Comparison of ENCODE assay signal across 10 cellular contexts in the genomic region with DNA sequence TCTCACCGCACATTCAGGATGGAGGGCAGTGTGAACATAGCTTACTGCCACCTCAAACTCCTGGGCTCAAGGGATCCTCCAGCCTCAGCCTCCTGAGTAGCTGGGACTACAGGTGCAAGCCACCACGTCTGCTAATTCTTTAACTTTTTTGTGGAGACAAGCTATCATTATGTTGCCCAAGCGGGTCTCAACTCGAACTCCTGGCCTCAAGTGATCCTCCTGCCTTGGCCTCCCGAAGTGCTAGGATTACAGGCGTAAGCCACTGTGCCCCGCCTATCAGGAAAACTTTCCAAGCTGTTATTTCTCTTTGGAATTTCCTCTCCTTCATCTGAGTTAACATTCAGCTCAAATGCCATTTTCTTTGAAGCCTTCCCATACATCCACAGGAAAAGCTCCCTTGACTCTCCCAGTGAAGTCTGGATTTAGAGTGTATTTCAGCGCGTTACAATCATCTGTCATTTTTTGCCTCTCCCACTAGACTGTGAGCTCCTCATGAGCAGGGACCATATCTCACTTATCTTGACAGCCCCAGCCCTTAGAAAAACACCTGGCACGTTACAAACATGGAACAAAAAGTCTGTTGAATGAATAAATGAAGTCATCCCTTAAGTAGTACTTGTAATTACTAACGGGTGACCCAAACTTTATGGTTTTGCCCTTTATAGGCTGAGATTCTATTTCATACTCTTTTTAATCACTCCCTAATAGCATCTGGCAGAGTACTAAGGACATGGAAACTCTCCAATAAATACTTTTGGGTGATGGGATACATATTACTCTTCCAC. TPM values are rescaled to one million over a fixed set of nuclear protein-coding genes. Genes with fewer than 3 reads are reported as not detected.
DNase-seq lines count a peak whose midpoint lies in the region; ATAC-seq and TF ChIP-seq lines count a peak whose summit lies in the region.
"Had no signal": no experiment of that assay in that cellular context is flagged by ENCODE, and none has a peak within 500 bp of the region (broad histone marks: within the 10 kb centered on the region; RNA-seq: fewer than 3 reads in every experiment).

No MANE protein-coding gene starts in this region.

- no peak for DNase-seq in activated T-cell treated with anti-CD3 and anti-CD28 coated beads, Interleukin-2, amount 50 U/mL, for 24 hours
- DNase-seq in activated T-cell treated with anti-CD3 and anti-CD28 coated beads, Interleukin-2, amount 50 U/mL, for 48 hours: no peak
- no peak for DNase-seq in activated B cell treated with CpG ODN at 0.5 μM for 24 hours
- peak; percentile 24 for DNase-seq in left lobe of liver (ENCODE audit: low spot score)
- DNase-seq in thoracic aorta (ENCODE audit: low spot score): no peak
- no peak for DNase-seq in NCI-H446 treated with DMSO at 0.1 percent for 48 hours (lab: John Stamatoyannopoulos, UW)
- DNase-seq: upper lobe of left lung had no signal

- H3K27me3 ChIP-seq in thoracic aorta (replicated peaks; ENCODE audit: insufficient read depth): no peaks in the 10 kb centered on the region
- H3K27me3 ChIP-seq: upper lobe of left lung had no signal

- TF ChIP-seq CTCF in activated B cell treated with CpG ODN at 0.5 μM for 24 hours (IDR thresholded peaks at IDR 0.05): no peak
- no peak for TF ChIP-seq CTCF in thoracic aorta (IDR thresholded peaks at IDR 0.05)

- no peak overlapping the region for H3K27ac Mint-ChIP-seq in activated T-cell treated with anti-CD3 and anti-CD28 coated beads, Interleukin-2, amount 50 U/mL, for 24 hours
- H3K27ac Mint-ChIP-seq in activated B cell treated with CpG ODN at 0.5 μM for 24 hours: no peak overlapping the region

- no peaks in the 10 kb centered on the region for H3K9me3 ChIP-seq in thoracic aorta
- H3K9me3 ChIP-seq: upper lobe of left lung had no signal

- H3K36me3 ChIP-seq in thoracic aorta: no peaks in the 10 kb centered on the region
- H3K36me3 ChIP-seq: upper lobe of left lung had no signal

- no peaks in the 10 kb centered on the region for H3K27me3 Mint-ChIP-seq in activated T-cell treated with anti-CD3 and anti-CD28 coated beads, Interleukin-2, amount 50 U/mL, for 24 hours
- no peaks in the 10 kb centered on the region for H3K27me3 Mint-ChIP-seq in activated B cell treated with CpG ODN at 0.5 μM for 24 hours

- POLR2A ChIA-PET in activated B cell treated with CpG ODN at 0.5 μM for 24 hours (lab: Charles Lee): interaction anchor here (0.6 to 1.2 kb wide), 7 partner anchors 10 to 198 kb away, joined by 3 to 4 read pairs (median 3); a partner anchor contains a TSS

- H3K9me3 Mint-ChIP-seq in activated T-cell treated with anti-CD3 and anti-CD28 coated beads, Interleukin-2, amount 50 U/mL, for 24 hours: no peaks in the 10 kb centered on the region
- H3K9me3 Mint-ChIP-seq in activated B cell treated with CpG ODN at 0.5 μM for 24 hours: no peaks in the 10 kb centered on the region

- H3K27ac ChIP-seq in thoracic aorta: peak overlapping the region in 1 of 2 donors; percentile 92
- H3K27ac ChIP-seq: HL-60 had no signal

- CTCF ChIA-PET in activated B cell treated with CpG ODN at 0.5 μM for 24 hours (lab: Charles Lee): interaction anchor here (1.0 to 2.2 kb wide), 5 partner anchors 12 to 281 kb away, joined by 3 to 9 read pairs (median 4); no protein-coding TSS in a partner anchor

- ATAC-seq in activated B cell treated with CpG ODN at 0.5 μM for 24 hours (ENCODE audit: low read depth) (no peak), left lobe of liver (no peak), thoracic aorta (ENCODE audit: insufficient number of reproducible peaks, low FRiP score, low read depth) (no peak), GM19324 (IDR thresholded peaks at IDR 0.05; ENCODE audit: low FRiP score, unreplicated experiment) (no peak), GM21576 (IDR thresholded peaks at IDR 0.05; ENCODE audit: unreplicated experiment) (no peak)

- H3K4me3 Mint-ChIP-seq in activated T-cell treated with anti-CD3 and anti-CD28 coated beads, Interleukin-2, amount 50 U/mL, for 24 hours: peak overlapping the region; percentile 93
- H3K4me3 Mint-ChIP-seq in activated B cell treated with CpG ODN at 0.5 μM for 24 hours: peak overlapping the region; percentile 25

- H3K36me3 Mint-ChIP-seq in activated T-cell treated with anti-CD3 and anti-CD28 coated beads, Interleukin-2, amount 50 U/mL, for 24 hours (ENCODE audit: low read depth): peaks cover 16% of the 10 kb centered on the region
- peaks cover 11% of the 10 kb centered on the region for H3K36me3 Mint-ChIP-seq in activated B cell treated with CpG ODN at 0.5 μM for 24 hours (ENCODE audit: low read depth)

- H3K4me1 ChIP-seq in thoracic aorta (ENCODE audit: control insufficient read depth in 1 of 2, low read depth in 2 of 2): peaks cover 18 to 48% of the 10 kb centered on the region in 2 donors

- peak overlapping the region; percentile 95 for H3K4me3 ChIP-seq in thoracic aorta

- intact Hi-C loops in activated B cell treated with CpG ODN at 0.5 μM for 24 hours (cut with micrococcal nuclease): loop anchor here (10.0 kb wide), 1 partner anchor 590 kb away; no protein-coding TSS in a partner anchor

- peaks cover 58% of the 10 kb centered on the region for H3K4me1 Mint-ChIP-seq in activated T-cell treated with anti-CD3 and anti-CD28 coated beads, Interleukin-2, amount 50 U/mL, for 24 hours (ENCODE audit: low read depth)
- H3K4me1 Mint-ChIP-seq in activated B cell treated with CpG ODN at 0.5 μM for 24 hours: peaks cover 55% of the 10 kb centered on the region

RNA-seq across cellular contexts. Expression of a gene that starts 2.2 kb away (rescaled TPM):
- total RNA-seq in activated B cell treated with CpG ODN at 0.5 μM for 24 hours: 99.4 and 115 TPM in 2 replicates
- 12.8 TPM for total RNA-seq in left lobe of liver
- 100 to 1,000 TPM in 1 of 2 donors, 10 to 100 TPM in 1; 71.8 to 129 TPM for total RNA-seq in thoracic aorta

RNA-seq across cellular contexts. Expression of a gene that starts 45.0 kb away (rescaled TPM):
- total RNA-seq in activated B cell treated with CpG ODN at 0.5 μM for 24 hours (not detected in 2 replicates), left lobe of liver (2.3 TPM), thoracic aorta (under 1 TPM in 1 of 2 donors, not detected in 1; 0.41 TPM)
